In genomic region chr9:91308144-91308543, GRCh38 we compare ENCODE assay signal across 1 cellular context.
TF ChIP-seq lines count a peak whose summit lies in the region.

No MANE protein-coding gene starts in this region.

TF ChIP-seq in WTC11, 78 proteins besides CTCF, POLR2A, EP300 and RAD21 (continued from another document):
- TF ChIP-seq AFF4 (CRISPR knock-in tag; IDR thresholded peaks at IDR 0.05; ENCODE audit: borderline replicate concordance) (no peak), IRF1 (CRISPR knock-in tag; IDR thresholded peaks at IDR 0.05) (no peak), PRRX2 (CRISPR knock-in tag; IDR thresholded peaks at IDR 0.05) (no peak), AR (CRISPR knock-in tag; IDR thresholded peaks at IDR 0.05) (no peak), ZNF121 (CRISPR knock-in tag; IDR thresholded peaks at IDR 0.05) (no peak)
